Comparison of ENCODE assay signal across 18 cellular contexts in genomic region chr11:115699326-115699725, GRCh38.
DNase-seq lines count a peak whose midpoint lies in the region; ATAC-seq and TF ChIP-seq lines count a peak whose summit lies in the region.
"Had no signal": no experiment of that assay in that cellular context is flagged by ENCODE, and none has a peak within 500 bp of the region (broad histone marks: within the 10 kb centered on the region; RNA-seq: fewer than 3 reads in every experiment).

No MANE protein-coding gene starts in this region.

- H3K27me3 Mint-ChIP-seq in brain (peaks cover 5% of the 10 kb centered on the region), nephron (ENCODE audit: low read depth) (peaks cover 5% of the 10 kb centered on the region)

- intact Hi-C loops in esophagus squamous epithelium (cut with DNase I): no loop called here

- H3K9me3 ChIP-seq in esophagus squamous epithelium (no peaks in the 10 kb centered on the region), thoracic aorta (no peaks in the 10 kb centered on the region)

- 62 to 63% methylated on average over 5 of the region's 5 CpGs for WGBS in esophagus squamous epithelium, 2 donors

- no peak for TF ChIP-seq POLR2A in esophagus squamous epithelium (IDR thresholded peaks at IDR 0.05)

- H3K36me3 Mint-ChIP-seq in brain (peaks cover 8% of the 10 kb centered on the region), nephron (ENCODE audit: low read depth) (peaks cover 11% of the 10 kb centered on the region)

- H3K9me3 Mint-ChIP-seq in brain (peaks cover 8 to 23% (median 15%) of the 10 kb centered on the region in 5 experiments), nephron (peaks cover 12% of the 10 kb centered on the region)

- no peak for ATAC-seq in thoracic aorta (ENCODE audit: insufficient number of reproducible peaks, low FRiP score, low read depth)
- ATAC-seq: PC-3 had no signal

- H3K4me3 ChIP-seq in esophagus squamous epithelium (no peak overlapping the region), thoracic aorta (no peak overlapping the region)

- no peak for DNase-seq in esophagus squamous epithelium (lab: John Stamatoyannopoulos, UW)
- DNase-seq in thoracic aorta (ENCODE audit: low spot score): no peak
- no peak for DNase-seq in stimulated activated CD4-positive, alpha-beta T cell treated with anti-CD3 and anti-CD28 coated beads, Interleukin-4, amount 100 ng/mL, for 1 hour
- DNase-seq in NCI-H446 (lab: John Stamatoyannopoulos, UW): no peak
- DNase-seq in germinal center (ENCODE audit: low spot score): no peak
- DNase-seq in activated T-cell treated with anti-CD3 and anti-CD28 coated beads for 4 hours: no peak
- DNase-seq: DMS153, H7, KG1, NCI-H1436 treated with DMSO at 0.1 percent for 48 hours, NCI-H2081, NCI-H510A treated with DMSO at 0.1 percent for 48 hours, NCI-H82, PC-3 had no signal

- H3K27ac ChIP-seq in esophagus squamous epithelium (peak overlapping the region in 3 of 4 donors; percentile 9 to 58 (median 40)), thoracic aorta (peak overlapping the region; percentile 31 to 62)
- H3K27ac ChIP-seq: RWPE1 had no signal

- H3K4me1 ChIP-seq in esophagus squamous epithelium (peaks cover 0 to 18% (median 15%) of the 10 kb centered on the region in 3 donors), thoracic aorta (ENCODE audit: control insufficient read depth in 1 of 2, low read depth in 2 of 2) (peaks cover 12 to 30% of the 10 kb centered on the region in 2 donors)
- H3K4me1 ChIP-seq: Caco-2 had no signal

- H3K27me3 ChIP-seq in esophagus squamous epithelium (no peaks in the 10 kb centered on the region), thoracic aorta (replicated peaks; ENCODE audit: insufficient read depth) (no peaks in the 10 kb centered on the region)

- no peaks in the 10 kb centered on the region for H3K36me3 ChIP-seq in esophagus squamous epithelium
- H3K36me3 ChIP-seq in thoracic aorta: no peaks in the 10 kb centered on the region

- H3K4me1 Mint-ChIP-seq in brain (peaks cover 71% of the 10 kb centered on the region), nephron (peaks cover 68% of the 10 kb centered on the region)

- no peak for TF ChIP-seq CTCF in brain (conservative IDR thresholded peaks at IDR 0.05)
- no peak for TF ChIP-seq CTCF in esophagus squamous epithelium (IDR thresholded peaks at IDR 0.05)
- no peak for TF ChIP-seq CTCF in nephron (IDR thresholded peaks at IDR 0.05; ENCODE audit: unreplicated experiment in 3 of 3)
- no peak for TF ChIP-seq CTCF in thoracic aorta (IDR thresholded peaks at IDR 0.05)

- H3K27ac Mint-ChIP-seq in brain: peak overlapping the region; percentile 62 to 96 (median 89)
- H3K27ac Mint-ChIP-seq in nephron: peak overlapping the region in 2 of 3 experiments; percentile 67 to 72

- H3K4me3 Mint-ChIP-seq in brain (no peak overlapping the region), nephron (no peak overlapping the region)
